In genomic region chr11:61579398-61580291, GRCh38 we compare ENCODE assay signal across 9 cellular contexts. TPM values are rescaled to one million over a fixed set of nuclear protein-coding genes. Genes with fewer than 3 reads are reported as not detected.
DNase-seq lines count a peak whose midpoint lies in the region; ATAC-seq and TF ChIP-seq lines count a peak whose summit lies in the region.
"Had no signal": no experiment of that assay in that cellular context is flagged by ENCODE, and none has a peak within 500 bp of the region (broad histone marks: within the 10 kb centered on the region; RNA-seq: fewer than 3 reads in every experiment).

No MANE protein-coding gene starts in this region.

- H3K36me3 Mint-ChIP-seq in activated CD4-positive, alpha-beta T cell treated with anti-CD3 and anti-CD28 coated beads, Interleukin-2, amount 10 ng/mL, durations not matched to agents 24 days and 14 days (ENCODE audit: low read depth), result no peaks in the 10 kb centered on the region
- H3K36me3 Mint-ChIP-seq in activated CD8-positive, alpha-beta T cell treated with anti-CD3 and anti-CD28 coated beads for 36 hours (ENCODE audit: low read depth), result no peaks in the 10 kb centered on the region
- no peaks in the 10 kb centered on the region for H3K36me3 Mint-ChIP-seq in glutamatergic neuron (ENCODE audit: unreplicated experiment)

- no peaks in the 10 kb centered on the region for H3K9me3 ChIP-seq in spleen

- peak overlapping the region; percentile 62 for H3K4me3 Mint-ChIP-seq in activated CD4-positive, alpha-beta T cell treated with anti-CD3 and anti-CD28 coated beads, Interleukin-2, amount 10 ng/mL, durations not matched to agents 24 days and 14 days
- H3K4me3 Mint-ChIP-seq in activated CD8-positive, alpha-beta T cell treated with anti-CD3 and anti-CD28 coated beads for 36 hours, result peak overlapping the region; percentile 41
- H3K4me3 Mint-ChIP-seq in glutamatergic neuron (ENCODE audit: unreplicated experiment), result peak overlapping the region; percentile 85

- POLR2A ChIA-PET in activated CD8-positive, alpha-beta T cell treated with anti-CD3 and anti-CD28 coated beads for 36 hours (lab: Charles Lee), result no interaction called here

- H3K27ac ChIP-seq in spleen, result no peak overlapping the region

- no peak for ATAC-seq in activated CD8-positive, alpha-beta T cell treated with anti-CD3 and anti-CD28 coated beads for 36 hours
- ATAC-seq in GM21786 (IDR thresholded peaks at IDR 0.05; ENCODE audit: unreplicated experiment), result no peak

- 25 to 32% (median 30%) methylated on average over 18 to 21 of the region's 21 CpGs for WGBS in spleen, 5 donors

- H3K36me3 ChIP-seq in spleen, result no peaks in the 10 kb centered on the region

- TF ChIP-seq CTCF in activated CD8-positive, alpha-beta T cell treated with anti-CD3 and anti-CD28 coated beads for 36 hours (IDR thresholded peaks at IDR 0.05), result no peak
- TF ChIP-seq CTCF in glutamatergic neuron (IDR thresholded peaks at IDR 0.05; ENCODE audit: partially characterized antibody, unreplicated experiment), result no peak
- TF ChIP-seq CTCF in spleen (IDR thresholded peaks at IDR 0.05 in 8 of 11, conservative IDR thresholded peaks at IDR 0.05 in 3 of 11), result no peak

- H3K27ac Mint-ChIP-seq in activated CD4-positive, alpha-beta T cell treated with anti-CD3 and anti-CD28 coated beads, Interleukin-2, amount 10 ng/mL, durations not matched to agents 24 days and 14 days, result peak overlapping the region; percentile 37
- no peak overlapping the region for H3K27ac Mint-ChIP-seq in activated CD8-positive, alpha-beta T cell treated with anti-CD3 and anti-CD28 coated beads for 36 hours
- H3K27ac Mint-ChIP-seq in glutamatergic neuron (ENCODE audit: unreplicated experiment), result peak overlapping the region; percentile 62

- CTCF ChIA-PET in activated CD8-positive, alpha-beta T cell treated with anti-CD3 and anti-CD28 coated beads for 36 hours (lab: Charles Lee), result interaction anchor here (2.8 kb wide), 1 partner anchor 12 kb away, joined by 10 read pairs; no protein-coding TSS in a partner anchor

- peak overlapping the region in 6 of 8 donors; percentile 42 to 77 (median 48) for H3K4me3 ChIP-seq in spleen

- TF ChIP-seq POLR2A in spleen (IDR thresholded peaks at IDR 0.05), result no peak

- peaks cover 3 to 65% (median 17%) of the 10 kb centered on the region in 7 donors for H3K27me3 ChIP-seq in spleen (replicated peaks in 1 of 7)

- H3K4me1 Mint-ChIP-seq in activated CD4-positive, alpha-beta T cell treated with anti-CD3 and anti-CD28 coated beads, Interleukin-2, amount 10 ng/mL, durations not matched to agents 24 days and 14 days, result peaks cover 8% of the 10 kb centered on the region
- peaks cover 8% of the 10 kb centered on the region for H3K4me1 Mint-ChIP-seq in activated CD8-positive, alpha-beta T cell treated with anti-CD3 and anti-CD28 coated beads for 36 hours (ENCODE audit: low read depth)
- peaks cover 29% of the 10 kb centered on the region for H3K4me1 Mint-ChIP-seq in glutamatergic neuron (ENCODE audit: low read depth, unreplicated experiment)

- DNase-seq in activated CD4-positive, alpha-beta T cell treated with anti-CD3 and anti-CD28 coated beads, Interleukin-2, amount 10 ng/mL, durations not matched to agents 24 days and 14 days, result peak; percentile 60
- DNase-seq in activated CD4-positive, alpha-beta T cell treated with anti-CD3 and anti-CD28 coated beads, Interleukin-2, amount 50 U/mL, for 1 hour, result no peak
- no peak for DNase-seq in activated CD8-positive, alpha-beta T cell treated with anti-CD3 and anti-CD28 coated beads for 36 hours
- DNase-seq in glutamatergic neuron (no peak), spleen (no peak), NOMO-1 treated with dmso at 0.1 percent for 144 hours (lab: John Stamatoyannopoulos, UW; ENCODE audit: unreplicated experiment) (no peak)
- DNase-seq in stimulated activated CD4-positive, alpha-beta T cell treated with anti-CD3 and anti-CD28 coated beads, Interleukin-4, amount 100 ng/mL, for 4 hours, result no peak
- DNase-seq: islet precursor cell had no signal

- intact Hi-C loops in activated CD4-positive, alpha-beta T cell treated with anti-CD3 and anti-CD28 coated beads, Interleukin-2, amount 10 ng/mL, durations not matched to agents 24 days and 14 days (cut with micrococcal nuclease), result loop anchor here (2.0 kb wide), 1 partner anchor 71 kb away; the partner anchor contains the start of gene LRRC10B
- intact Hi-C loops in activated CD8-positive, alpha-beta T cell treated with anti-CD3 and anti-CD28 coated beads for 36 hours (cut with micrococcal nuclease), result no loop called here
- intact Hi-C loops in spleen (cut with DNase I; ENCODE audit: low total_unique reads), result no loop called here

- H3K9me3 Mint-ChIP-seq in activated CD4-positive, alpha-beta T cell treated with anti-CD3 and anti-CD28 coated beads, Interleukin-2, amount 10 ng/mL, durations not matched to agents 24 days and 14 days, result no peaks in the 10 kb centered on the region
- no peaks in the 10 kb centered on the region for H3K9me3 Mint-ChIP-seq in activated CD8-positive, alpha-beta T cell treated with anti-CD3 and anti-CD28 coated beads for 36 hours
- H3K9me3 Mint-ChIP-seq in glutamatergic neuron (ENCODE audit: unreplicated experiment), result peaks cover 13% of the 10 kb centered on the region

- H3K27me3 Mint-ChIP-seq in activated CD4-positive, alpha-beta T cell treated with anti-CD3 and anti-CD28 coated beads, Interleukin-2, amount 10 ng/mL, durations not matched to agents 24 days and 14 days, result peaks cover 50% of the 10 kb centered on the region
- peaks cover 39% of the 10 kb centered on the region for H3K27me3 Mint-ChIP-seq in activated CD8-positive, alpha-beta T cell treated with anti-CD3 and anti-CD28 coated beads for 36 hours
- H3K27me3 Mint-ChIP-seq in glutamatergic neuron (ENCODE audit: unreplicated experiment), result peaks cover 10% of the 10 kb centered on the region

- peaks cover 4 to 35% (median 22%) of the 10 kb centered on the region in 6 donors for H3K4me1 ChIP-seq in spleen

RNA-seq across cellular contexts. Expression of gene SYT7, which starts 1.2 kb away (rescaled TPM):
- total RNA-seq in activated CD4-positive, alpha-beta T cell treated with anti-CD3 and anti-CD28 coated beads, Interleukin-2, amount 10 ng/mL, durations not matched to agents 24 days and 14 days, result 0.23 and 0.43 TPM in 2 replicates
- not detected for total RNA-seq in activated CD8-positive, alpha-beta T cell treated with anti-CD3 and anti-CD28 coated beads for 36 hours
- total RNA-seq in glutamatergic neuron (ENCODE audit: unreplicated experiment) (93.6 TPM), spleen (1 to 10 TPM; 1.1 to 5.3 (median 3.3) TPM)
- under 1 TPM; 0.14 to 0.48 (median 0.43) TPM for polyA plus RNA-seq in spleen

Comparison
In these comparisons a context has a peak if more than half of its experiments do, and no peak if none do; other contexts are left out.
1. RNA of gene SYT7, which starts 1.2 kb away (total RNA-seq): 93.6 TPM in glutamatergic neuron (single experiment); 1.1 to 5.3 TPM in spleen, 0.23 to 0.43 TPM in activated CD4-positive, alpha-beta T cell treated with anti-CD3 and anti-CD28 coated beads, Interleukin-2, amount 10 ng/mL, durations not matched to agents 24 days and 14 days and not detected in activated CD8-positive, alpha-beta T cell treated with anti-CD3 and anti-CD28 coated beads for 36 hours; every median in the first group is over 10 times any median in the second.
2. Peak in every context shown above with its lines, with median percentiles within 50 percentile points of each other: H3K4me3 Mint-ChIP-seq.